ENCODE assay signal across 8 cellular contexts in genomic region chr16:86761117-86761971, GRCh38.
DNase-seq lines count a peak whose midpoint lies in the region; ATAC-seq and TF ChIP-seq lines count a peak whose summit lies in the region.

No MANE protein-coding gene starts in this region.

- H3K9me3 Mint-ChIP-seq in activated T-helper 1 cell treated with anti-CD3 and anti-CD28 coated beads, Interleukin-12 subunit alpha, Interleukin-12 subunit beta, Interleukin-2, Interleukin-4 antibody, amounts not matched to agents 30 ng/mL and 10 ng/mL and 1 ng/mL, durations not matched to agents 14 hours and 24 hours and 36 hours = no peaks in the 10 kb centered on the region

- DNase-seq in NCI-H460 (ENCODE audit: extremely low read depth, low read depth) = peak; percentile 64
- peak; percentile 38 for DNase-seq in activated T-helper 1 cell treated with anti-CD3 and anti-CD28 coated beads, Interleukin-12 subunit alpha, Interleukin-12 subunit beta, Interleukin-2, Interleukin-4 antibody, amounts not matched to agents 30 ng/mL and 10 ng/mL and 1 ng/mL, durations not matched to agents 14 hours and 24 hours and 36 hours (ENCODE audit: low spot score)
- DNase-seq in Right ventricle myocardium inferior (ENCODE audit: missing footprints) = peak; percentile 75
- DNase-seq in renal cortical epithelial cell (ENCODE audit: low read depth) = peak; percentile 16
- DNase-seq in DMS79 (lab: John Stamatoyannopoulos, UW) = no peak

- no peaks in the 10 kb centered on the region for H3K36me3 Mint-ChIP-seq in activated T-helper 1 cell treated with anti-CD3 and anti-CD28 coated beads, Interleukin-12 subunit alpha, Interleukin-12 subunit beta, Interleukin-2, Interleukin-4 antibody, amounts not matched to agents 30 ng/mL and 10 ng/mL and 1 ng/mL, durations not matched to agents 14 hours and 24 hours and 36 hours (ENCODE audit: low read depth)

- no peak overlapping the region for H3K4me3 Mint-ChIP-seq in activated T-helper 1 cell treated with anti-CD3 and anti-CD28 coated beads, Interleukin-12 subunit alpha, Interleukin-12 subunit beta, Interleukin-2, Interleukin-4 antibody, amounts not matched to agents 30 ng/mL and 10 ng/mL and 1 ng/mL, durations not matched to agents 14 hours and 24 hours and 36 hours

- peaks cover 6% of the 10 kb centered on the region for H3K4me1 Mint-ChIP-seq in activated T-helper 1 cell treated with anti-CD3 and anti-CD28 coated beads, Interleukin-12 subunit alpha, Interleukin-12 subunit beta, Interleukin-2, Interleukin-4 antibody, amounts not matched to agents 30 ng/mL and 10 ng/mL and 1 ng/mL, durations not matched to agents 14 hours and 24 hours and 36 hours (ENCODE audit: low read depth)

- peaks cover 23% of the 10 kb centered on the region for H3K27me3 Mint-ChIP-seq in activated T-helper 1 cell treated with anti-CD3 and anti-CD28 coated beads, Interleukin-12 subunit alpha, Interleukin-12 subunit beta, Interleukin-2, Interleukin-4 antibody, amounts not matched to agents 30 ng/mL and 10 ng/mL and 1 ng/mL, durations not matched to agents 14 hours and 24 hours and 36 hours (ENCODE audit: insufficient read depth)

- intact Hi-C loops in activated T-helper 1 cell treated with anti-CD3 and anti-CD28 coated beads, Interleukin-12 subunit alpha, Interleukin-12 subunit beta, Interleukin-2, Interleukin-4 antibody, amounts not matched to agents 30 ng/mL and 10 ng/mL and 1 ng/mL, durations not matched to agents 14 hours and 24 hours and 36 hours (cut with micrococcal nuclease) = loop anchor here (1.0 kb wide), 2 partner anchors 185 to 198 kb away; no protein-coding TSS in a partner anchor
- intact Hi-C loops in Right ventricle myocardium inferior (cut with DNase I) = loop anchor here (5.0 kb wide), 1 partner anchor 194 kb away; the partner anchor contains the start of gene FOXC2

- H3K27ac Mint-ChIP-seq in activated T-helper 1 cell treated with anti-CD3 and anti-CD28 coated beads, Interleukin-12 subunit alpha, Interleukin-12 subunit beta, Interleukin-2, Interleukin-4 antibody, amounts not matched to agents 30 ng/mL and 10 ng/mL and 1 ng/mL, durations not matched to agents 14 hours and 24 hours and 36 hours = no peak overlapping the region

- peak; percentile 87 for TF ChIP-seq CTCF in GM12872 (IDR thresholded peaks at IDR 0.05; ENCODE audit: insufficient read depth, low read depth, low read length)

- ATAC-seq in Right ventricle myocardium inferior (peak; percentile 72), HG03045 (IDR thresholded peaks at IDR 0.05; ENCODE audit: unreplicated experiment) (no peak), HG03442 (IDR thresholded peaks at IDR 0.05; ENCODE audit: unreplicated experiment) (no peak)
